ENCODE assay signal across 10 cellular contexts in genomic region chr17:75365009-75365930, GRCh38. TPM values are rescaled to one million over a fixed set of nuclear protein-coding genes. Genes with fewer than 3 reads are reported as not detected.
DNase-seq lines count a peak whose midpoint lies in the region; ATAC-seq and TF ChIP-seq lines count a peak whose summit lies in the region.
"Had no signal": no experiment of that assay in that cellular context is flagged by ENCODE, and none has a peak within 500 bp of the region (broad histone marks: within the 10 kb centered on the region; RNA-seq: fewer than 3 reads in every experiment).

No MANE protein-coding gene starts in this region.

- H3K79me2 ChIP-seq in SU-DHL-6 (ENCODE audit: insufficient read depth, low read length) (peaks cover 99% of the 10 kb centered on the region), GM23248 (ENCODE audit: insufficient read depth) (peaks cover 100% of the 10 kb centered on the region)

- DNase-seq in EH (ENCODE audit: low read depth) (peak; percentile 16), mesenchymal stem cell (no peak), GM23248 (no peak), T1000 (lab: John Stamatoyannopoulos, UW) (no peak), dedifferentiated amniotic fluid mesenchymal stem cell (ENCODE audit: extremely low spot score) (no peak)
- DNase-seq: stimulated activated CD4-positive, alpha-beta T cell treated with anti-CD3 and anti-CD28 coated beads, Interleukin-2, amount 100 ng/mL, for 48 hours; testis had no signal

- 52% methylated on average over 6 of the region's 8 CpGs for WGBS in mesenchymal stem cell
- 94 to 99% methylated on average over 8 of the region's 8 CpGs for WGBS in GM23248 (ENCODE audit: low coverage in 1 of 2, low lambda C conversion rate in 2 of 2, missing lambda C conversion rate in 2 of 2), 2 experiments

- no peak overlapping the region for H4K8ac ChIP-seq in mesenchymal stem cell (ENCODE audit: low read length)

- H2BK120ac ChIP-seq in mesenchymal stem cell (ENCODE audit: low read depth, low read length): no peak overlapping the region

- 0 out of 2 replicates have a peak, but pooled peaks cover 15% of the 10 kb centered on the region for H3K36me3 ChIP-seq in BLaER1
- no peaks in the 10 kb centered on the region for H3K36me3 ChIP-seq in SU-DHL-6 (ENCODE audit: low read length)
- no peaks in the 10 kb centered on the region for H3K36me3 ChIP-seq in mesenchymal stem cell (ENCODE audit: control insufficient read depth in 1 of 2, insufficient read depth in 2 of 2, low read depth in 1 of 2, low read length in 2 of 2)
- H3K36me3 ChIP-seq in GM23248 (ENCODE audit: low read depth): no peaks in the 10 kb centered on the region

- H3K27ac ChIP-seq in BLaER1 (no peak overlapping the region; the same call in 1 of the 2 replicates), SU-DHL-6 (ENCODE audit: low read depth, low read length) (peak overlapping the region; percentile 51), mesenchymal stem cell (ENCODE audit: low read length, poor library complexity, severe bottlenecking) (no peak overlapping the region), GM23248 (no peak overlapping the region)
- H3K27ac ChIP-seq: testis had no signal

- H3K27me3 ChIP-seq in BLaER1: no peaks in the 10 kb centered on the region
- H3K27me3 ChIP-seq in SU-DHL-6 (ENCODE audit: low read length): no peaks in the 10 kb centered on the region
- no peaks in the 10 kb centered on the region for H3K27me3 ChIP-seq in mesenchymal stem cell (ENCODE audit: control insufficient read depth in 1 of 2, insufficient read depth in 1 of 2, low read length in 2 of 2)
- no peaks in the 10 kb centered on the region for H3K27me3 ChIP-seq in GM23248 (replicated peaks; ENCODE audit: insufficient read depth)
- H3K27me3 ChIP-seq: testis had no signal

- no peak overlapping the region for H3K9ac ChIP-seq in BLaER1
- peak overlapping the region; percentile 5; the same call in 1 of the 2 replicates for H3K9ac ChIP-seq in SU-DHL-6 (ENCODE audit: low read length)
- H3K9ac ChIP-seq in mesenchymal stem cell (ENCODE audit: low read length): no peak overlapping the region
- H3K9ac ChIP-seq in GM23248: no peak overlapping the region

- no peak overlapping the region for H2AK5ac ChIP-seq in mesenchymal stem cell (ENCODE audit: low read length, severe bottlenecking)

- no peaks in the 10 kb centered on the region for H3K9me2 ChIP-seq in SU-DHL-6 (replicated peaks; ENCODE audit: insufficient read depth, low read length)
- H3K9me2 ChIP-seq in GM23248 (ENCODE audit: insufficient read depth): no peaks in the 10 kb centered on the region

- no peak overlapping the region for H3K18ac ChIP-seq in mesenchymal stem cell (ENCODE audit: low read depth in 1 of 2, low read length in 2 of 2)

- H3K23ac ChIP-seq in mesenchymal stem cell (ENCODE audit: low read length in 2 of 2): no peak overlapping the region

- in situ Hi-C loops in GM23248 (cut with MboI): no loop called here

- no peak overlapping the region for H2BK5ac ChIP-seq in mesenchymal stem cell (ENCODE audit: low read depth, low read length, poor library complexity, severe bottlenecking)

- H4K20me1 ChIP-seq in BLaER1: peaks cover 100% of the 10 kb centered on the region
- peaks cover 27% of the 10 kb centered on the region for H4K20me1 ChIP-seq in SU-DHL-6 (ENCODE audit: low read depth, low read length)
- H4K20me1 ChIP-seq in GM23248 (ENCODE audit: insufficient read depth): peaks cover 68% of the 10 kb centered on the region

- no peak overlapping the region for H3K4ac ChIP-seq in mesenchymal stem cell (ENCODE audit: low read depth in 1 of 2, low read length in 2 of 2)

- no peak overlapping the region for H4K91ac ChIP-seq in mesenchymal stem cell (ENCODE audit: low read length)

- H3K4me1 ChIP-seq in BLaER1 (peaks cover 77% of the 10 kb centered on the region), mesenchymal stem cell (ENCODE audit: control insufficient read depth, insufficient read depth, low read depth, low read length) (peaks cover 21% of the 10 kb centered on the region), GM23248 (ENCODE audit: insufficient read depth) (peaks cover 13% of the 10 kb centered on the region)

- no peak overlapping the region for H3K14ac ChIP-seq in mesenchymal stem cell (ENCODE audit: low read length in 2 of 2)

- no peaks in the 10 kb centered on the region for H3K9me3 ChIP-seq in BLaER1
- no peaks in the 10 kb centered on the region for H3K9me3 ChIP-seq in SU-DHL-6 (ENCODE audit: insufficient read depth, low read length)
- H3K9me3 ChIP-seq in mesenchymal stem cell (ENCODE audit: control insufficient read depth, low read length): no peaks in the 10 kb centered on the region
- H3K9me3 ChIP-seq in GM23248 (ENCODE audit: low read depth): no peaks in the 10 kb centered on the region
- H3K9me3 ChIP-seq: testis had no signal

- H3K4me2 ChIP-seq in BLaER1 (peak overlapping the region; percentile 31), SU-DHL-6 (ENCODE audit: low read depth, low read length, poor library complexity, severe bottlenecking) (peak overlapping the region; percentile 51), mesenchymal stem cell (ENCODE audit: low read length, poor library complexity, severe bottlenecking) (peak overlapping the region; percentile 59), GM23248 (ENCODE audit: unreplicated experiment) (no peak overlapping the region)

- H3K4me3 ChIP-seq in BLaER1: no peak overlapping the region
- H3K4me3 ChIP-seq in SU-DHL-6 (ENCODE audit: insufficient read depth, low read length, poor library complexity, severe bottlenecking): no peak overlapping the region
- no peak overlapping the region for H3K4me3 ChIP-seq in mesenchymal stem cell (ENCODE audit: insufficient read depth in 1 of 2, low read depth in 1 of 2, low read length in 2 of 2)
- no peak overlapping the region for H3K4me3 ChIP-seq in GM23248
- H3K4me3 ChIP-seq: testis had no signal

- H2AFZ ChIP-seq in SU-DHL-6 (ENCODE audit: low read depth, low read length, severe bottlenecking): no peak overlapping the region
- H2AFZ ChIP-seq in mesenchymal stem cell (ENCODE audit: low read depth, low read length): no peak overlapping the region
- no peak overlapping the region for H2AFZ ChIP-seq in GM23248

- peaks cover 8% of the 10 kb centered on the region for H3K79me1 ChIP-seq in mesenchymal stem cell (replicated peaks; ENCODE audit: low read length, poor library complexity, severe bottlenecking)

- ATAC-seq in GM18867 (IDR thresholded peaks at IDR 0.05; ENCODE audit: unreplicated experiment): no peak

- no peak for TF ChIP-seq CTCF in SU-DHL-6 (IDR thresholded peaks at IDR 0.05; ENCODE audit: insufficient read depth, low read length, poor library complexity, severe bottlenecking)

- H3F3A ChIP-seq in SU-DHL-6 (ENCODE audit: insufficient read depth) (peaks cover 21% of the 10 kb centered on the region; the same call in 1 of the 2 replicates), GM23248 (ENCODE audit: insufficient read depth) (peaks cover 16% of the 10 kb centered on the region)

- no peak overlapping the region for H2BK12ac ChIP-seq in mesenchymal stem cell (ENCODE audit: low read length in 2 of 2)

- H2BK15ac ChIP-seq in mesenchymal stem cell (ENCODE audit: low read depth, poor library complexity, severe bottlenecking): no peak overlapping the region

RNA-seq across cellular contexts. Expression of gene GRB2, which starts 40.2 kb away (rescaled TPM):
- 113 TPM for polyA plus RNA-seq in mesenchymal stem cell (2013, experiment 1 of 2)
- 122 TPM for polyA plus RNA-seq in mesenchymal stem cell (2013, experiment 2 of 2)
- total RNA-seq in GM23248 (2014; rRNA removed; shearing (Covaris generic)): 65.0 and 103 TPM in 2 replicates
- 96.6 and 105 TPM in 2 replicates for polyA plus RNA-seq in GM23248 (2016; fragmentation: Nextera tagmentation; extraction: Ambion mirVana)
